In the genomic region with DNA sequence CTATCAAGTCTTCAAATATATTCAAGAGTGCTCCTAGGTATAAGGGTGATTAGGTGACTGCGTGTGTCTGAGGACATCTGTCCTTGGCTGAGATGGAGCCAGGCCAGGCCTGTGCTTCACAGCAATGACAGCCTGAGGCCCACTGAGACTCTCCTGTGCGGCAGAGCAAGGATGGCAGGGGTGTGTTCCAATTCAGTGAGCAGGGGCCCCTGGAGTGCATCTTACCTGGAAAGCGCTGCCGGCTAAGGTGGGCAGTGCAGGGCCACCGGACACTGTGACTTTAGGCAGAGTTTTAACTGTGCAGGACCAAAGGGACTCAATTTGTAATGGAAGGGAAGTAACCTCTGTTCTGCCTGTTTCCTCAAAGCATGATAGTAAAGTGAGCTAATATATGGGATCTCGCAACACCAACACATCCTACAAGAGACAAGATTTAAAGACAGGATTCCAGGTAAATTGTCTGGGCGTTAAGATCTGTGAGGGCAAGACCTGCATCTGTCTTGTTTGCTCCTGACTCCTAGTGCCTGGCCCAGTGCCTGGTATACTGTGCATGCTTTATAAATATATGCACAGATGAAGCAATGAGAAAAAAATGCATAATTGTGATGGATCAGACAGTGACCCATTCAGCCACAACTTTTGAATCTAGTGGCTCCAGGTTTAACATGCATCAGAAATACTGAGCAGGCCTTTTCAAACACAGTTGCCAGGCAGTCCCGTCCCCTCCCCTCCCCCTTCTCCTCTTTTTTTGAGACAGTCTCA, we compare ENCODE assay signal across 15 cellular contexts.
DNase-seq lines count a peak whose midpoint lies in the region; ATAC-seq and TF ChIP-seq lines count a peak whose summit lies in the region.
"Had no signal": no experiment of that assay in that cellular context is flagged by ENCODE, and none has a peak within 500 bp of the region (broad histone marks: within the 10 kb centered on the region; RNA-seq: fewer than 3 reads in every experiment).

No MANE protein-coding gene starts in this region.

- peak overlapping the region; percentile 46 for H2AK9ac ChIP-seq in IMR-90 (replicated peaks; ENCODE audit: low read depth, low read length, poor library complexity)

- peak overlapping the region; percentile 12; the same call in 1 of the 3 replicates for H2BK15ac ChIP-seq in IMR-90 (ENCODE audit: low read depth, low read length)

- H3K9me3 Mint-ChIP-seq in endodermal cell = peaks cover 7% of the 10 kb centered on the region
- H3K9me3 Mint-ChIP-seq in naive thymus-derived CD8-positive, alpha-beta T cell = no peaks in the 10 kb centered on the region
- H3K9me3 Mint-ChIP-seq: activated CD4-positive, alpha-beta memory T cell treated with anti-CD3 and anti-CD28 coated beads for 36 hours; activated naive CD8-positive, alpha-beta T cell treated with anti-CD3 and anti-CD28 coated beads for 36 hours had no signal

- H3K9ac ChIP-seq in IMR-90 (ENCODE audit: low read depth, low read length) = no peak overlapping the region
- H3K9ac ChIP-seq in endodermal cell (ENCODE audit: extremely low read depth, low read length, poor library complexity, severe bottlenecking) = no peak overlapping the region

- H4K5ac ChIP-seq in IMR-90 (ENCODE audit: low read depth, low read length) = no peak overlapping the region

- H3K14ac ChIP-seq in IMR-90 (replicated peaks; ENCODE audit: low read depth, low read length) = 0 out of 2 replicates have a peak overlapping the region, but pooled peaks have one; percentile 60

- TF ChIP-seq RAD21 in IMR-90 (IDR thresholded peaks at IDR 0.05; ENCODE audit: low read length) = no peak

- POLR2A ChIA-PET in IMR-90 (lab: Charles Lee; ENCODE audit: unreplicated experiment) = no interaction called here
- POLR2A ChIA-PET in naive thymus-derived CD8-positive, alpha-beta T cell (lab: Charles Lee) = interaction anchor here (1.8 kb wide), 1 partner anchor 10 kb away, joined by 5 read pairs; no protein-coding TSS in a partner anchor

- peak overlapping the region; percentile 75 for H4K91ac ChIP-seq in IMR-90 (ENCODE audit: insufficient read depth, low read depth, low read length)

- peak overlapping the region; percentile 74 for H2BK120ac ChIP-seq in IMR-90 (ENCODE audit: low read depth, low read length)

- CTCF ChIA-PET in IMR-90 (lab: Yijun Ruan, JAX) = interaction anchor here (0.9 kb wide), 1 partner anchor 252 kb away, joined by 3 read pairs; no protein-coding TSS in a partner anchor

- H3K4me3 Mint-ChIP-seq in endodermal cell = no peak overlapping the region
- H3K4me3 Mint-ChIP-seq in naive thymus-derived CD8-positive, alpha-beta T cell = no peak overlapping the region
- H3K4me3 Mint-ChIP-seq: activated CD4-positive, alpha-beta memory T cell treated with anti-CD3 and anti-CD28 coated beads for 36 hours; activated naive CD8-positive, alpha-beta T cell treated with anti-CD3 and anti-CD28 coated beads for 36 hours had no signal

- H2AFZ ChIP-seq in IMR-90 (replicated peaks; ENCODE audit: low read length, poor library complexity) = no peak overlapping the region

- dilution Hi-C loops in IMR-90 (cut with HindIII; ENCODE audit: low sequenced_read_pairs, unreplicated experiment) = no loop called here

- no peaks in the 10 kb centered on the region for H3K27me3 ChIP-seq in IMR-90 (ENCODE audit: control insufficient read depth, insufficient read depth, low read length)
- no peaks in the 10 kb centered on the region for H3K27me3 ChIP-seq in endodermal cell (ENCODE audit: control insufficient read depth, insufficient read depth, low read length, poor library complexity, severe bottlenecking)
- no peaks in the 10 kb centered on the region for H3K27me3 ChIP-seq in BE2C
- H3K27me3 ChIP-seq: ovary had no signal

- H3K36me3 Mint-ChIP-seq in endodermal cell (ENCODE audit: low read depth) = no peaks in the 10 kb centered on the region
- no peaks in the 10 kb centered on the region for H3K36me3 Mint-ChIP-seq in naive thymus-derived CD8-positive, alpha-beta T cell
- H3K36me3 Mint-ChIP-seq: activated CD4-positive, alpha-beta memory T cell treated with anti-CD3 and anti-CD28 coated beads for 36 hours; activated naive CD8-positive, alpha-beta T cell treated with anti-CD3 and anti-CD28 coated beads for 36 hours had no signal

- no peaks in the 10 kb centered on the region for H3K36me3 ChIP-seq in IMR-90 (ENCODE audit: control insufficient read depth, insufficient read depth, low read length)
- no peaks in the 10 kb centered on the region for H3K36me3 ChIP-seq in endodermal cell (ENCODE audit: control insufficient read depth, insufficient read depth, low read length)
- no peaks in the 10 kb centered on the region for H3K36me3 ChIP-seq in BE2C
- H3K36me3 ChIP-seq: ovary had no signal

- no peak overlapping the region for H3K27ac Mint-ChIP-seq in endodermal cell
- no peak overlapping the region for H3K27ac Mint-ChIP-seq in naive thymus-derived CD8-positive, alpha-beta T cell
- H3K27ac Mint-ChIP-seq: activated CD4-positive, alpha-beta memory T cell treated with anti-CD3 and anti-CD28 coated beads for 36 hours; activated naive CD8-positive, alpha-beta T cell treated with anti-CD3 and anti-CD28 coated beads for 36 hours had no signal

- peak overlapping the region; percentile 74 for H3K4ac ChIP-seq in IMR-90 (ENCODE audit: low read depth, low read length)

- BruUV-seq in IMR-90 (replicated peaks; lab: Mats Ljungman, UMichigan) = no TSS peak

- TF ChIP-seq POLR2A in IMR-90 (IDR thresholded peaks at IDR 0.05; ENCODE audit: low read depth, low read length) = no peak

- H3K27me3 Mint-ChIP-seq in endodermal cell (ENCODE audit: insufficient read depth) = peaks cover 2% of the 10 kb centered on the region
- H3K27me3 Mint-ChIP-seq in naive thymus-derived CD8-positive, alpha-beta T cell = no peaks in the 10 kb centered on the region

- H3K4me2 ChIP-seq in IMR-90 (ENCODE audit: low read depth, low read length) = no peak overlapping the region

- peak overlapping the region in 1 of 2 experiments; percentile 61; a peak in 2 of 4 replicates for H4K8ac ChIP-seq in IMR-90 (ENCODE audit: low read depth in 2 of 2, low read length in 2 of 2)

- no peaks in the 10 kb centered on the region for H4K20me1 ChIP-seq in IMR-90 (ENCODE audit: insufficient read depth, low read length)

- TF ChIP-seq CTCF in IMR-90 (conservative IDR thresholded peaks at IDR 0.05; ENCODE audit: low read depth, low read length) (no peak), endodermal cell (conservative IDR thresholded peaks at IDR 0.05) (no peak), BE2C (IDR thresholded peaks at IDR 0.05; ENCODE audit: low read depth, low read length) (no peak)

- H3K27ac ChIP-seq in IMR-90 (ENCODE audit: insufficient read depth, low read length) (no peak overlapping the region), endodermal cell (ENCODE audit: low read depth, low read length) (no peak overlapping the region)
- H3K27ac ChIP-seq: ovary had no signal

- H3K4me3 ChIP-seq in IMR-90 (ENCODE audit: insufficient read depth, low read depth, low read length) (no peak overlapping the region), endodermal cell (ENCODE audit: low read length) (no peak overlapping the region), BE2C (ENCODE audit: low read depth, low read length) (no peak overlapping the region)
- H3K4me3 ChIP-seq: ovary had no signal

- H3K18ac ChIP-seq in IMR-90 (ENCODE audit: low read depth, low read length) = peak overlapping the region; percentile 39; the same call in 1 of the 2 replicates

- H2AK5ac ChIP-seq in IMR-90 (ENCODE audit: low read depth, low read length) = peak overlapping the region; percentile 94

- in situ Hi-C loops in IMR-90 (cut with MboI; ENCODE audit: low sequenced_read_pairs) = no loop called here

- peaks cover 2% of the 10 kb centered on the region for H3K4me1 Mint-ChIP-seq in endodermal cell
- H3K4me1 Mint-ChIP-seq in naive thymus-derived CD8-positive, alpha-beta T cell = peaks cover 0 to 8% (median 3%) of the 10 kb centered on the region in 4 donors

- H3K9me3 ChIP-seq in IMR-90 (ENCODE audit: control insufficient read depth, insufficient read depth, low read length) (no peaks in the 10 kb centered on the region), endodermal cell (ENCODE audit: control insufficient read depth, low read length) (peaks cover 3% of the 10 kb centered on the region), BE2C (no peaks in the 10 kb centered on the region)
- H3K9me3 ChIP-seq: ovary had no signal

- H3K9me1 ChIP-seq in IMR-90 (ENCODE audit: insufficient read depth, low read length) = peaks cover 19% of the 10 kb centered on the region

- intact Hi-C loops in IMR-90 (cut with micrococcal nuclease) = loop anchor here (5.0 kb wide), 1 partner anchor 63 kb away; no protein-coding TSS in a partner anchor

- H3K56ac ChIP-seq in IMR-90 (ENCODE audit: extremely low read depth, insufficient read depth, low read length) = no peak overlapping the region

- WGBS in IMR-90 (ENCODE audit: extremely low coverage in 2 of 2, insufficient read length in 1 of 2), 2 experiments = 17% methylated on average over 1 of the region's 8 CpGs; no CpG with 5 or more reads in 1 of the 2 experiments
- 92 to 96% methylated on average over 8 of the region's 8 CpGs for WGBS in endodermal cell (ENCODE audit: insufficient coverage in 1 of 2, insufficient read length in 1 of 2), 2 experiments

- no peaks in the 10 kb centered on the region for H3K79me1 ChIP-seq in IMR-90 (ENCODE audit: low read depth in 1 of 2, low read length in 2 of 2)

- H2BK5ac ChIP-seq in IMR-90 (ENCODE audit: low read depth, low read length, poor library complexity, severe bottlenecking) = peak overlapping the region; percentile 86

- peak overlapping the region; percentile 2; the same call in 1 of the 2 replicates for H3K23ac ChIP-seq in IMR-90 (ENCODE audit: low read depth, low read length)

- H3K4me1 ChIP-seq in IMR-90 (ENCODE audit: control insufficient read depth, insufficient read depth, low read length) (peaks cover 12% of the 10 kb centered on the region), endodermal cell (ENCODE audit: control insufficient read depth, insufficient read depth, low read length) (no peaks in the 10 kb centered on the region), BE2C (peaks cover 9% of the 10 kb centered on the region)

- DNase-seq in EH (ENCODE audit: low read depth) (peak; percentile 71), IMR-90 (peak; percentile 79), endodermal cell (peak; percentile 45), non-pigmented ciliary epithelial cell (ENCODE audit: low read depth) (peak; percentile 31), BE2C (no peak)
- no peak for DNase-seq in naive thymus-derived CD8-positive, alpha-beta T cell
- no peak for DNase-seq in activated naive CD4-positive, alpha-beta T cell (lab: John Stamatoyannopoulos, UW)
- DNase-seq: activated CD4-positive, alpha-beta memory T cell treated with anti-CD3 and anti-CD28 coated beads for 36 hours; activated naive CD8-positive, alpha-beta T cell treated with anti-CD3 and anti-CD28 coated beads for 36 hours; activated T-cell treated with anti-CD3 and anti-CD28 coated beads, Interleukin-2, amount 50 U/mL, for 48 hours; DMS 273 treated with DMSO at 0.1 percent for 48 hours; NCI-H1436 treated with DMSO at 0.1 percent for 48 hours; stimulated activated CD4-positive, alpha-beta T cell treated with anti-CD3 and anti-CD28 coated beads, Interleukin-2, amount 100 ng/mL, for 48 hours; SW 1271 had no signal

- peak overlapping the region; percentile 72 for H2BK20ac ChIP-seq in IMR-90 (ENCODE audit: low read depth, low read length)

- peak; percentile 64 for ATAC-seq in IMR-90 (ENCODE audit: low read depth)
- no peak for ATAC-seq in naive thymus-derived CD8-positive, alpha-beta T cell

TF ChIP-seq in IMR-90, 13 proteins besides CTCF, POLR2A, EP300 and RAD21 (continues in another document):
- TF ChIP-seq MAFK (IDR thresholded peaks at IDR 0.05; ENCODE audit: low read depth, low read length) = no peak

Comparison
In these comparisons a context has a peak if more than half of its experiments do, and no peak if none do; other contexts are left out.
1. DNase-seq: peak in EH (single experiment), IMR-90 (single experiment), endodermal cell (single experiment) and non-pigmented ciliary epithelial cell (single experiment); none in naive thymus-derived CD8-positive, alpha-beta T cell (0 of 10), activated naive CD4-positive, alpha-beta T cell (0 of 4) and BE2C (single experiment).